ENCODE assay signal across 8 cellular contexts in the genomic region with DNA sequence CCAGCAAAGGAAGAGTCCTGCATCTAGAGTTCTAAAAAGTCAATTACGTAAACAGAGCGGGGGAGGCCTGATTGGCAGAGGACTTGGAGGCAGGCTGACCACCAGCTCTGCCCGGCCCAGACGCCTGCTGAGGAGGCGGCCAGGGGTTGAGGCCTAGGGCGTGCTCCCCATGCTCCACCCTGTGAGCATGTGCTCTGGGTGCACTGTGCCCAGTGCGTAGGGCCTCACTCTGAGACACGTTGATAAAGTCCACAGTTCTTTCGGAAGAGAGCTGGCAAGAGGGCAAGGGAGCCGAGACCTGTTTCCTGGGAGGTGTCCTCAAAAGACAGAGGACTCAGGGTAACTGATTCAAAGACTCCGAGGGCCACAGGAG. TPM values are rescaled to one million over a fixed set of nuclear protein-coding genes. Genes with fewer than 3 reads are reported as not detected.
"Had no signal": no experiment of that assay in that cellular context is flagged by ENCODE, and none has a peak within 500 bp of the region (broad histone marks: within the 10 kb centered on the region; RNA-seq: fewer than 3 reads in every experiment).

No MANE protein-coding gene starts in this region.

- DNase-seq: H9, HCEC 1CT had no signal

- ATAC-seq: GM23338 had no signal

- FAIRE-seq: H1, H54, HTR-8/SVneo had no signal

- H3K4me3 ChIP-seq: GM23338 had no signal

RNA-seq across cellular contexts. Expression of gene GRIK4, which starts 25.2 kb away (rescaled TPM):
- total RNA-seq: HT-29 had no signal
- polyA plus RNA-seq: IgD-negative memory B cell had no signal
